Comparison of ENCODE assay signal across 29 cellular contexts in genomic region chr16:78464833-78465232, GRCh38.
"Had no signal": no experiment of that assay in that cellular context is flagged by ENCODE, and none has a peak within 500 bp of the region (broad histone marks: within the 10 kb centered on the region; RNA-seq: fewer than 3 reads in every experiment).

No MANE protein-coding gene starts in this region.

- H3K9me3 Mint-ChIP-seq: effector memory CD8-positive, alpha-beta T cell had no signal

- H3K27me3 ChIP-seq: colonic mucosa, dorsolateral prefrontal cortex, esophagus muscularis mucosa, esophagus squamous epithelium, foreskin keratinocyte, gastrocnemius medialis, gastroesophageal sphincter, heart left ventricle had no signal

- H3K27ac Mint-ChIP-seq: dendritic cell treated with granulocyte-macrophage colony-stimulating factor and Interleukin-4, amounts not matched to agents 40 ng/mL and 50 ng/mL, for 4 days; effector memory CD8-positive, alpha-beta T cell; endodermal cell had no signal

- H3K27me3 Mint-ChIP-seq: dendritic cell treated with granulocyte-macrophage colony-stimulating factor and Interleukin-4, amounts not matched to agents 40 ng/mL and 50 ng/mL, for 4 days; effector memory CD8-positive, alpha-beta T cell had no signal

- H3K9me3 ChIP-seq: colonic mucosa, esophagus muscularis mucosa, esophagus squamous epithelium, gastrocnemius medialis, gastroesophageal sphincter, heart left ventricle had no signal

- H3K4me3 ChIP-seq: colonic mucosa, coronary artery, dorsolateral prefrontal cortex, esophagus muscularis mucosa, esophagus squamous epithelium, gastrocnemius medialis, gastroesophageal sphincter, heart left ventricle, heart right ventricle had no signal

- FAIRE-seq: colon, endometrium, endothelial cell of umbilical vein, frontal cortex had no signal

- H3K27ac ChIP-seq: colonic mucosa, coronary artery, dorsolateral prefrontal cortex, epithelial cell of prostate, esophagus muscularis mucosa, esophagus squamous epithelium, foreskin keratinocyte, gastrocnemius medialis, gastroesophageal sphincter, heart left ventricle, heart right ventricle had no signal

- H3K4me1 ChIP-seq: colonic mucosa, foreskin keratinocyte, gastrocnemius medialis, heart left ventricle, heart right ventricle had no signal

- H3K36me3 ChIP-seq: colonic mucosa, esophagus muscularis mucosa, esophagus squamous epithelium, gastrocnemius medialis, gastroesophageal sphincter, heart left ventricle, heart right ventricle had no signal

- DNase-seq: colonic mucosa; cortex of kidney; dermis blood vessel endothelial cell; dorsolateral prefrontal cortex; effector CD4-positive, alpha-beta T cell; effector CD8-positive, alpha-beta T cell; effector memory CD4-positive, alpha-beta T cell; effector memory CD8-positive, alpha-beta T cell; endodermal cell; erythroblast; esophagus squamous epithelium; foreskin fibroblast; foreskin keratinocyte; foreskin melanocyte; gastrocnemius medialis; glutamatergic neuron; head of caudate nucleus; heart left ventricle; heart right ventricle had no signal

- ATAC-seq: effector memory CD8-positive, alpha-beta T cell; esophagus mucosa; foreskin keratinocyte; gastrocnemius medialis; gastroesophageal sphincter; heart left ventricle; heart right ventricle had no signal

- H3K4me3 Mint-ChIP-seq: dendritic cell treated with granulocyte-macrophage colony-stimulating factor and Interleukin-4, amounts not matched to agents 40 ng/mL and 50 ng/mL, for 4 days; effector memory CD8-positive, alpha-beta T cell; endodermal cell had no signal
